ENCODE assay signal across 33 cellular contexts in the genomic region with DNA sequence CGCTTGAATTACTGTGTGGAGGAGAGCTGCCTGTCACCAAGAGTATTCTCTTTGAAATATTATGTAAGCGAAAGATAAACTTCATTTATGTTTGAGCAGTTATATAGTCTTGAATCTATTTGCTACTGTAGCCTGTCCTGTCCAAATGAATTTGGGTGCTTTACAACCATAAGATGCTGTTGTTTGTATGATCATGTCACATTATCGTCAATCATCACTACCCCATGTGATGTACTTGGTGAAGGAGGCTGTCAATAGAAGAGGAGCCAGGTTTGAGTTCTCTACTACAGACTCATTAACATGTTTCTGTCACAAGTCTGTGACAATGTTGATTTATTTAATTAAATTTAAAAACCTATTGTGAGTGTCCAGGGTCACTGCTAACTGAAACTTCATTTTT.
"Had no signal": no experiment of that assay in that cellular context is flagged by ENCODE, and none has a peak within 500 bp of the region (broad histone marks: within the 10 kb centered on the region; RNA-seq: fewer than 3 reads in every experiment).

No MANE protein-coding gene starts in this region.

- H3K4me1 ChIP-seq: adrenal gland, body of pancreas, breast epithelium had no signal

- H3K27ac ChIP-seq: adrenal gland, ascending aorta, body of pancreas, brain microvascular endothelial cell, breast epithelium, cardiac muscle cell had no signal

- H3K27me3 ChIP-seq: adrenal gland, ascending aorta, body of pancreas, brain microvascular endothelial cell, breast epithelium, cardiac muscle cell had no signal

- H3K9me3 ChIP-seq: adrenal gland, ascending aorta, body of pancreas, breast epithelium had no signal

- H3K36me3 ChIP-seq: adrenal gland, ascending aorta, brain microvascular endothelial cell, breast epithelium, cardiac muscle cell had no signal

- ATAC-seq: activated naive CD4-positive, alpha-beta T cell treated with anti-CD3 and anti-CD28 coated beads, Interleukin-2, amount 50 U/mL, for 72 hours; activated naive CD8-positive, alpha-beta T cell treated with anti-CD3 and anti-CD28 coated beads, Interleukin-2, amount 50 U/mL, for 24 hours; activated T-cell treated with anti-CD3 and anti-CD28 coated beads, Interleukin-2, amount 50 U/mL, for 4 hours; activated T-cell treated with anti-CD3 and anti-CD28 coated beads, Interleukin-2, amount 50 U/mL, for 72 hours; activated T-helper 17 cell treated with anti-CD3 and anti-CD28 coated beads, Interleukin-2, amount 50 U/mL, for 72 hours; body of pancreas had no signal

- H3K4me3 ChIP-seq: adrenal gland, ascending aorta, body of pancreas, breast epithelium, cardiac muscle cell had no signal

- DNase-seq: activated effector memory CD4-positive, alpha-beta T cell treated with anti-CD3 and anti-CD28 coated beads, Interleukin-2, amount 50 U/mL, for 16 hours; activated effector memory CD4-positive, alpha-beta T cell treated with Interleukin-2 at 50 U/mL for 16 hours; activated gamma-delta T cell; activated gamma-delta T cell treated with Interleukin-2 at 50 U/mL for 16 hours; activated naive CD4-positive, alpha-beta T cell; activated naive CD4-positive, alpha-beta T cell treated with anti-CD3 and anti-CD28 coated beads for 36 hours; activated naive CD4-positive, alpha-beta T cell treated with anti-CD3 and anti-CD28 coated beads, Interleukin-2, amount 10 ng/mL, durations not matched to agents 7 days and 5 days; activated naive CD4-positive, alpha-beta T cell treated with anti-CD3 and anti-CD28 coated beads, Interleukin-2, amount 50 U/mL, for 16 hours; activated naive CD4-positive, alpha-beta T cell treated with Interleukin-2 at 50 U/mL for 16 hours; activated naive CD8-positive, alpha-beta T cell treated with anti-CD3 and anti-CD28 coated beads for 36 hours; activated naive CD8-positive, alpha-beta T cell treated with anti-CD3 and anti-CD28 coated beads, Interleukin-2, amount 10 ng/mL, durations not matched to agents 7 days and 5 days; activated naive CD8-positive, alpha-beta T cell treated with anti-CD3 and anti-CD28 coated beads, Interleukin-2, amount 50 U/mL, for 24 hours; activated T-cell treated with anti-CD3 and anti-CD28 coated beads, Interleukin-2, amount 50 U/mL, for 1 hour; activated T-cell treated with anti-CD3 and anti-CD28 coated beads, Interleukin-2, amount 50 U/mL, for 24 hours; activated T-cell treated with anti-CD3 and anti-CD28 coated beads, Interleukin-2, amount 50 U/mL, for 4 hours; activated T-cell treated with anti-CD3 and anti-CD28 coated beads, Interleukin-2, amount 50 U/mL, for 48 hours; activated T-cell treated with anti-CD3 and anti-CD28 coated beads, Interleukin-2, amount 50 U/mL, for 72 hours; adrenal gland; amniotic stem cell; amygdala; anterior cingulate cortex; aorta; body of pancreas; brain microvascular endothelial cell; central memory CD4-positive, alpha-beta T cell; cerebellar nuclear complex had no signal

- FAIRE-seq: astrocyte, bronchial epithelial cell had no signal
